Comparison of ENCODE assay signal across 2 cellular contexts in genomic region chr18:13181765-13182164, GRCh38.
TF ChIP-seq lines count a peak whose summit lies in the region.

No MANE protein-coding gene starts in this region.

TF ChIP-seq in HepG2, 621 proteins besides CTCF, POLR2A, EP300 and RAD21:
- TF ChIP-seq ZBTB38 (CRISPR knock-in tag; IDR thresholded peaks at IDR 0.05), result peak; percentile 77; the same call in 1 of the 2 replicates
- TF ChIP-seq HNF4G (IDR thresholded peaks at IDR 0.05; ENCODE audit: borderline replicate concordance, low read depth, low read length), result no peak
- no peak for TF ChIP-seq HNF4G (CRISPR knock-in tag; IDR thresholded peaks at IDR 0.05; ENCODE audit: borderline replicate concordance, low read depth)

TF ChIP-seq in K562, 482 proteins besides CTCF, POLR2A, EP300 and RAD21:
- TF ChIP-seq, protein P1, sequence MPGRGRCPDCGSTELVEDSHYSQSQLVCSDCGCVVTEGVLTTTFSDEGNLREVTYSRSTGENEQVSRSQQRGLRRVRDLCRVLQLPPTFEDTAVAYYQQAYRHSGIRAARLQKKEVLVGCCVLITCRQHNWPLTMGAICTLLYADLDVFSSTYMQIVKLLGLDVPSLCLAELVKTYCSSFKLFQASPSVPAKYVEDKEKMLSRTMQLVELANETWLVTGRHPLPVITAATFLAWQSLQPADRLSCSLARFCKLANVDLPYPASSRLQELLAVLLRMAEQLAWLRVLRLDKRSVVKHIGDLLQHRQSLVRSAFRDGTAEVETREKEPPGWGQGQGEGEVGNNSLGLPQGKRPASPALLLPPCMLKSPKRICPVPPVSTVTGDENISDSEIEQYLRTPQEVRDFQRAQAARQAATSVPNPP (IDR thresholded peaks at IDR 0.05; ENCODE audit: borderline replicate concordance, insufficient read depth, insufficient read length), result no peak
- TF ChIP-seq PHTF2 (CRISPR knock-in tag; IDR thresholded peaks at IDR 0.05) (no peak), PKNOX1 (IDR thresholded peaks at IDR 0.05) (no peak), TEAD2 (tag; IDR thresholded peaks at IDR 0.05) (no peak), ARNT (IDR thresholded peaks at IDR 0.05) (no peak), GATAD2B (IDR thresholded peaks at IDR 0.05; ENCODE audit: borderline replicate concordance) (no peak), ZFP36 (IDR thresholded peaks at IDR 0.05; ENCODE audit: low read depth, low read length, partially characterized antibody) (no peak), ETV1 (tag; conservative IDR thresholded peaks at IDR 0.05; ENCODE audit: low read depth) (no peak), ZNF77 (CRISPR knock-in tag; IDR thresholded peaks at IDR 0.05) (no peak), ZZZ3 (IDR thresholded peaks at IDR 0.05) (no peak), WHSC1 (IDR thresholded peaks at IDR 0.05; ENCODE audit: low read length) (no peak)
